In the genomic region with DNA sequence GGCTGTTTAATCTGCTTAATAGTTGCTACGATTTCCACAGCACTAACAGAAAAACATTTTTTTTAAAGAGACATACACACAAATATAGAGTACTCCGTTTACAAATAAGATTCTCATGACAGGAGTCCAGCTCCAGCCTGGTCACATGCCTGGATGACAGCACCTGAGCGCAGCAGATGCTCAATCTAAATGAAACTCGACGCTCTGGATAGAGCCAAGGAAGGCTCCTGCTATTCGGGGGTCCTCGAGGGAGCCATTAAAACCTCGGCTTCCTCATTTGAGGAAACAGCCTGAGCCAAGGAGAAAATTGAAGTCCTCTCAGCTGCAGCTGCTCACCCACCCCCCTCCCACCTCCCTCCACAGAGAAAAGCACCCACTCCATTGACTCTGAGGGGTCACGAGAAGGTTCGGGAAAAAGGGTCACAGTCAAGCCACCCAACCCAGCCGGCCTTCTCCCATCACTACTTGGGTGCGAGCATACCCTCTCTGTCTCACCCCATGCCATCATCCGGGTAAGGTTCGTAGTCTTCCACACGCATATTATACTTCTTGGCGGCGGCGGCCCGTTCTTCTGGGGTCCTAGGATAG, we compare ENCODE assay signal across 8 cellular contexts. TPM values are rescaled to one million over a fixed set of nuclear protein-coding genes. Genes with fewer than 3 reads are reported as not detected.
A peak's percentile ranks its signal among the peaks of the same experiment; 100 is the strongest.
DNase-seq lines count a peak whose midpoint lies in the region; ATAC-seq and TF ChIP-seq lines count a peak whose summit lies in the region.

No MANE protein-coding gene starts in this region.

- H3K4me1 ChIP-seq in H9 (ENCODE audit: insufficient read depth, low read length) (no peaks in the 10 kb centered on the region; the same call in 1 of the 2 replicates), foreskin keratinocyte (peaks cover 10% of the 10 kb centered on the region), psoas muscle (peaks cover 24% of the 10 kb centered on the region)

- H3K9me3 ChIP-seq in AG04450 (ENCODE audit: control insufficient read depth, insufficient read depth, low read length), result no peaks in the 10 kb centered on the region; the same call in 1 of the 2 replicates
- no peaks in the 10 kb centered on the region for H3K9me3 ChIP-seq in H9 (ENCODE audit: control insufficient read depth, low read depth, low read length)
- no peaks in the 10 kb centered on the region for H3K9me3 ChIP-seq in psoas muscle

- WGBS in H9 (ENCODE audit: extremely low coverage, insufficient read length, low lambda C conversion rate), result no CpG with 5 or more reads among the region's 19 CpGs
- 0 to 2% (median 1%) methylated on average over 19 of the region's 19 CpGs for WGBS in psoas muscle, 3 donors

- peaks cover 13 to 30% (median 27%) of the 10 kb centered on the region in 3 experiments; a peak in 6 of 7 replicates for H3K36me3 Mint-ChIP-seq in H9 (ENCODE audit: insufficient read depth in 1 of 3, low read depth in 3 of 3)
- H3K36me3 Mint-ChIP-seq in T-helper 2 cell treated with Interferon-gamma antibody and Interleukin-4, amounts not matched to agents 5 μg/mL and 100 μg/mL, for 36 hours (ENCODE audit: low read depth), result peaks cover 39% of the 10 kb centered on the region

- no peaks in the 10 kb centered on the region for H3K79me2 ChIP-seq in H9 (ENCODE audit: insufficient read depth, low read length)

- H3K23me2 ChIP-seq in H9 (ENCODE audit: insufficient read length, low read depth, low read length, poor library complexity, severe bottlenecking), result peaks cover 7% of the 10 kb centered on the region

- peak overlapping the region; percentile 92 for H3K4me3 ChIP-seq in AG04450 (ENCODE audit: low read depth, low read length)
- H3K4me3 ChIP-seq in psoas muscle, result peak overlapping the region; percentile 87

- H3K9ac ChIP-seq in H9 (ENCODE audit: extremely low read depth, insufficient read length, low read length), result peak overlapping the region; percentile 90

- no peak overlapping the region for H3K23ac ChIP-seq in H9 (ENCODE audit: insufficient read length, low read depth, low read length)

- H4K8ac ChIP-seq in H9 (replicated peaks; ENCODE audit: insufficient read length, low read depth, low read length), result no peak overlapping the region

- no peak overlapping the region for H3K56ac ChIP-seq in H9 (ENCODE audit: insufficient read length, low read depth, low read length)

- H3K27me3 ChIP-seq in AG04450 (ENCODE audit: control insufficient read depth, insufficient read depth, low read length) (no peaks in the 10 kb centered on the region), H9 (ENCODE audit: insufficient read depth, low read length) (no peaks in the 10 kb centered on the region), foreskin keratinocyte (no peaks in the 10 kb centered on the region), psoas muscle (ENCODE audit: insufficient read depth in 3 of 3, low read length in 2 of 3) (no peaks in the 10 kb centered on the region)

- CTCF ChIA-PET in AG04450 (lab: Charles Lee), result interaction anchor here (3.3 kb wide), 1 partner anchor 11 kb away, joined by 30 read pairs; no protein-coding TSS in a partner anchor

- H2AK5ac ChIP-seq in H9 (ENCODE audit: insufficient read length, low read length), result no peak overlapping the region

- no peaks in the 10 kb centered on the region for H3K27me3 Mint-ChIP-seq in H9 (ENCODE audit: low read depth)
- no peaks in the 10 kb centered on the region for H3K27me3 Mint-ChIP-seq in T-helper 2 cell treated with Interferon-gamma antibody and Interleukin-4, amounts not matched to agents 5 μg/mL and 100 μg/mL, for 36 hours (ENCODE audit: low read depth)

- H3K27ac ChIP-seq in AG04450 (ENCODE audit: low read depth, low read length), result peak overlapping the region; percentile 39
- H3K27ac ChIP-seq in H9 (ENCODE audit: insufficient read length, low read depth, low read length), result no peak overlapping the region
- peak overlapping the region; percentile 80 for H3K27ac ChIP-seq in foreskin keratinocyte
- peak overlapping the region; percentile 80 for H3K27ac ChIP-seq in psoas muscle

- peak; percentile 43 for ATAC-seq in foreskin keratinocyte
- peak; percentile 18 to 65 (median 50) for ATAC-seq in psoas muscle
- ATAC-seq in HG02973 (IDR thresholded peaks at IDR 0.05; ENCODE audit: unreplicated experiment), result no peak

- H2BK5ac ChIP-seq in H9 (ENCODE audit: insufficient read length, low read length), result no peak overlapping the region

- H2BK20ac ChIP-seq in H9 (ENCODE audit: low read depth, low read length, poor library complexity, severe bottlenecking), result no peak overlapping the region

- POLR2A ChIA-PET in AG04450 (lab: Yijun Ruan, JAX), result interaction anchor here (0.7 kb wide), 1 partner anchor 104 kb away, joined by 4 read pairs; no protein-coding TSS in a partner anchor

- H3K36me3 ChIP-seq in psoas muscle (ENCODE audit: insufficient read depth in 1 of 2, low read depth in 1 of 2), result peaks cover 6 to 45% of the 10 kb centered on the region in 2 donors

- no peak overlapping the region for H2BK15ac ChIP-seq in H9 (ENCODE audit: low read depth, low read length)

- H2BK12ac ChIP-seq in H9 (ENCODE audit: insufficient read length, low read depth, low read length), result no peak overlapping the region

- no peak overlapping the region for H4K91ac ChIP-seq in H9 (ENCODE audit: insufficient read length, low read depth, low read length)

- no peak overlapping the region for H3K18ac ChIP-seq in H9 (ENCODE audit: insufficient read length, low read depth, low read length)

- no peak overlapping the region for H3K14ac ChIP-seq in H9 (ENCODE audit: insufficient read depth, low read length)

- no peak overlapping the region for H4K5ac ChIP-seq in H9 (ENCODE audit: insufficient read length, low read depth, low read length)

- peak overlapping the region; percentile 100 for H3K4me3 Mint-ChIP-seq in H9
- H3K4me3 Mint-ChIP-seq in T-helper 2 cell treated with Interferon-gamma antibody and Interleukin-4, amounts not matched to agents 5 μg/mL and 100 μg/mL, for 36 hours, result peak overlapping the region; percentile 88

- no peak overlapping the region for H2AFZ ChIP-seq in H9 (ENCODE audit: low read length)

- H3K4me2 ChIP-seq in H9 (ENCODE audit: insufficient read depth, insufficient read length, low read length), result peak overlapping the region; percentile 99

- H3K79me1 ChIP-seq in H9 (ENCODE audit: insufficient read depth, low read depth, low read length, poor library complexity, severe bottlenecking), result peaks cover 3% of the 10 kb centered on the region

- H4K20me1 ChIP-seq in H9 (ENCODE audit: control insufficient read depth, insufficient read depth, insufficient read length), result no peaks in the 10 kb centered on the region

- H3K4ac ChIP-seq in H9 (ENCODE audit: low read depth, low read length), result no peak overlapping the region

- H3K9me3 Mint-ChIP-seq in H9, result no peaks in the 10 kb centered on the region
- no peaks in the 10 kb centered on the region for H3K9me3 Mint-ChIP-seq in T-helper 2 cell treated with Interferon-gamma antibody and Interleukin-4, amounts not matched to agents 5 μg/mL and 100 μg/mL, for 36 hours

- no peak for TF ChIP-seq CTCF in AG04450 (IDR thresholded peaks at IDR 0.05; ENCODE audit: low read depth, low read length)
- TF ChIP-seq CTCF in H9 (conservative IDR thresholded peaks at IDR 0.05), result no peak
- no peak for TF ChIP-seq CTCF in foreskin keratinocyte (conservative IDR thresholded peaks at IDR 0.05)
- TF ChIP-seq CTCF in psoas muscle (IDR thresholded peaks at IDR 0.05), result no peak

- no peak overlapping the region for H3T11ph ChIP-seq in H9 (ENCODE audit: low read length)

- intact Hi-C loops in psoas muscle (cut with DNase I), result no loop called here

- peak overlapping the region in 2 of 3 experiments; percentile 24 to 99; a peak in 2 of 7 replicates for H3K27ac Mint-ChIP-seq in H9
- peak overlapping the region; percentile 93 for H3K27ac Mint-ChIP-seq in T-helper 2 cell treated with Interferon-gamma antibody and Interleukin-4, amounts not matched to agents 5 μg/mL and 100 μg/mL, for 36 hours

- peaks cover 15 to 17% of the 10 kb centered on the region in 2 experiments for H3K4me1 Mint-ChIP-seq in H9
- H3K4me1 Mint-ChIP-seq in T-helper 2 cell treated with Interferon-gamma antibody and Interleukin-4, amounts not matched to agents 5 μg/mL and 100 μg/mL, for 36 hours (ENCODE audit: low read depth), result peaks cover 30% of the 10 kb centered on the region

- DNase-seq in AG04450 (ENCODE audit: low read depth, low spot score) (no peak), H9 (no peak), foreskin keratinocyte (no peak), psoas muscle (no peak), kidney glomerular epithelial cell (lab: John Stamatoyannopoulos, UW) (no peak), DMS114 treated with DMSO at 0.1 percent for 48 hours (lab: John Stamatoyannopoulos, UW; ENCODE audit: unreplicated experiment) (no peak)
- no peak for DNase-seq in T-helper 2 cell treated with Interferon-gamma antibody and Interleukin-4, amounts not matched to agents 5 μg/mL and 100 μg/mL, for 36 hours (ENCODE audit: low spot score)

- H2BK120ac ChIP-seq in H9 (ENCODE audit: low read depth, low read length, poor library complexity, severe bottlenecking), result no peak overlapping the region

RNA-seq across cellular contexts. Expression of a gene that starts 0.7 kb away (rescaled TPM):
- polyA plus RNA-seq in AG04450 (2011; rRNA removed) (204 and 211 TPM in 2 replicates), foreskin keratinocyte (371 and 385 TPM in 2 replicates), psoas muscle (100 to 1,000 TPM; 221 to 383 (median 348) TPM)
- 94.8 and 112 TPM in 2 replicates for polyA minus RNA-seq in AG04450 (2011; rRNA and poly(A)+ RNA removed)
- total RNA-seq in H9 (2021) (194 and 205 TPM in 2 replicates), foreskin keratinocyte (235 and 253 TPM in 2 replicates), psoas muscle (100 to 1,000 TPM; 168 to 250 (median 208) TPM)

RNA-seq across cellular contexts. Expression of a gene that starts 6.8 kb away (rescaled TPM):
- polyA plus RNA-seq in AG04450 (2011; rRNA removed) (29.7 and 31.0 TPM in 2 replicates), foreskin keratinocyte (9.2 and 10.5 TPM in 2 replicates), psoas muscle (10 to 100 TPM; 15.6 to 57.9 (median 17.2) TPM)
- polyA minus RNA-seq in AG04450 (2011; rRNA and poly(A)+ RNA removed), result 23.0 and 28.0 TPM in 2 replicates
- total RNA-seq in H9 (2021) (53.8 and 58.7 TPM in 2 replicates), foreskin keratinocyte (12.8 and 15.5 TPM in 2 replicates), psoas muscle (100 to 1,000 TPM in 2 of 4 donors, 10 to 100 TPM in 2; 64.0 to 116 (median 90.2) TPM)

RNA-seq across cellular contexts. Expression of a gene that starts 9.3 kb away (rescaled TPM):
- polyA plus RNA-seq in AG04450 (2011; rRNA removed), result 4.3 and 4.8 TPM in 2 replicates
- polyA minus RNA-seq in AG04450 (2011; rRNA and poly(A)+ RNA removed), result 4.2 TPM in 2 replicates
- total RNA-seq in H9 (2021), result 6.3 and 6.6 TPM in 2 replicates
- total RNA-seq in foreskin keratinocyte, result 1.4 and 1.5 TPM in 2 replicates
- 1.1 and 1.2 TPM in 2 replicates for polyA plus RNA-seq in foreskin keratinocyte
- total RNA-seq in psoas muscle, result 1 to 10 TPM; 2.9 to 6.7 (median 5.8) TPM
- 1 to 10 TPM; 2.0 to 3.7 (median 2.3) TPM for polyA plus RNA-seq in psoas muscle
